In genomic region chr16:47204736-47205499, GRCh38 we compare ENCODE assay signal across 10 cellular contexts.
DNase-seq lines count a peak whose midpoint lies in the region; ATAC-seq and TF ChIP-seq lines count a peak whose summit lies in the region.
"Had no signal": no experiment of that assay in that cellular context is flagged by ENCODE, and none has a peak within 500 bp of the region (broad histone marks: within the 10 kb centered on the region; RNA-seq: fewer than 3 reads in every experiment).

No MANE protein-coding gene starts in this region.

- H3K4me3 Mint-ChIP-seq in activated T-helper 1 cell treated with anti-CD3 and anti-CD28 coated beads, Interleukin-12 subunit alpha, Interleukin-12 subunit beta, Interleukin-2, Interleukin-4 antibody, amounts not matched to agents 30 ng/mL and 10 ng/mL and 1 ng/mL, durations not matched to agents 14 hours and 24 hours and 36 hours = no peak overlapping the region
- H3K4me3 Mint-ChIP-seq: activated CD4-positive, alpha-beta T cell treated with anti-CD3 and anti-CD28 coated beads, Interleukin-2, amount 10 ng/mL, durations not matched to agents 24 days and 14 days; activated T-cell treated with anti-CD3 and anti-CD28 coated beads, Interleukin-2, amount 50 U/mL, for 24 hours had no signal

- H3K4me1 Mint-ChIP-seq in activated T-helper 1 cell treated with anti-CD3 and anti-CD28 coated beads, Interleukin-12 subunit alpha, Interleukin-12 subunit beta, Interleukin-2, Interleukin-4 antibody, amounts not matched to agents 30 ng/mL and 10 ng/mL and 1 ng/mL, durations not matched to agents 14 hours and 24 hours and 36 hours (ENCODE audit: low read depth) = no peaks in the 10 kb centered on the region
- H3K4me1 Mint-ChIP-seq: activated CD4-positive, alpha-beta T cell treated with anti-CD3 and anti-CD28 coated beads, Interleukin-2, amount 10 ng/mL, durations not matched to agents 24 days and 14 days had no signal

- CTCF ChIA-PET in AG04450 (lab: Charles Lee) = no interaction called here

- intact Hi-C loops in activated T-helper 1 cell treated with anti-CD3 and anti-CD28 coated beads, Interleukin-12 subunit alpha, Interleukin-12 subunit beta, Interleukin-2, Interleukin-4 antibody, amounts not matched to agents 30 ng/mL and 10 ng/mL and 1 ng/mL, durations not matched to agents 14 hours and 24 hours and 36 hours (cut with micrococcal nuclease) = no loop called here

- no peak overlapping the region for H3K27ac ChIP-seq in AG04450 (ENCODE audit: low read depth, low read length)
- H3K27ac ChIP-seq: upper lobe of left lung had no signal

- TF ChIP-seq CTCF in AG04450 (IDR thresholded peaks at IDR 0.05; ENCODE audit: low read depth, low read length) = peak; percentile 12; the same call in 1 of the 2 replicates
- TF ChIP-seq CTCF in GM12872 (IDR thresholded peaks at IDR 0.05; ENCODE audit: insufficient read depth, low read depth, low read length) = 0 out of 3 replicates have a peak, but pooled peaks have one; percentile 19

- POLR2A ChIA-PET in AG04450 (lab: Yijun Ruan, JAX) = no interaction called here

- no peaks in the 10 kb centered on the region for H3K9me3 ChIP-seq in AG04450 (ENCODE audit: control insufficient read depth, insufficient read depth, low read length)
- H3K9me3 ChIP-seq: upper lobe of left lung had no signal

- no peaks in the 10 kb centered on the region for H3K9me3 Mint-ChIP-seq in activated T-helper 1 cell treated with anti-CD3 and anti-CD28 coated beads, Interleukin-12 subunit alpha, Interleukin-12 subunit beta, Interleukin-2, Interleukin-4 antibody, amounts not matched to agents 30 ng/mL and 10 ng/mL and 1 ng/mL, durations not matched to agents 14 hours and 24 hours and 36 hours
- H3K9me3 Mint-ChIP-seq: activated CD4-positive, alpha-beta T cell treated with anti-CD3 and anti-CD28 coated beads, Interleukin-2, amount 10 ng/mL, durations not matched to agents 24 days and 14 days; activated T-cell treated with anti-CD3 and anti-CD28 coated beads, Interleukin-2, amount 50 U/mL, for 24 hours had no signal

- no peaks in the 10 kb centered on the region for H3K27me3 Mint-ChIP-seq in activated T-helper 1 cell treated with anti-CD3 and anti-CD28 coated beads, Interleukin-12 subunit alpha, Interleukin-12 subunit beta, Interleukin-2, Interleukin-4 antibody, amounts not matched to agents 30 ng/mL and 10 ng/mL and 1 ng/mL, durations not matched to agents 14 hours and 24 hours and 36 hours (ENCODE audit: insufficient read depth)
- H3K27me3 Mint-ChIP-seq: activated CD4-positive, alpha-beta T cell treated with anti-CD3 and anti-CD28 coated beads, Interleukin-2, amount 10 ng/mL, durations not matched to agents 24 days and 14 days; activated T-cell treated with anti-CD3 and anti-CD28 coated beads, Interleukin-2, amount 50 U/mL, for 24 hours had no signal

- H3K4me3 ChIP-seq in AG04450 (ENCODE audit: low read depth, low read length) = no peak overlapping the region
- H3K4me3 ChIP-seq: upper lobe of left lung had no signal

- DNase-seq in AG04450 (ENCODE audit: low read depth, low spot score) (no peak), RPMI7951 (ENCODE audit: low read depth) (peak; percentile 24), inferior parietal cortex (ENCODE audit: extremely low spot score) (peak; percentile 43)
- DNase-seq in activated T-helper 1 cell treated with anti-CD3 and anti-CD28 coated beads, Interleukin-12 subunit alpha, Interleukin-12 subunit beta, Interleukin-2, Interleukin-4 antibody, amounts not matched to agents 30 ng/mL and 10 ng/mL and 1 ng/mL, durations not matched to agents 14 hours and 24 hours and 36 hours (ENCODE audit: low spot score) = no peak
- DNase-seq: activated CD4-positive, alpha-beta T cell treated with anti-CD3 and anti-CD28 coated beads, Interleukin-2, amount 10 ng/mL, durations not matched to agents 24 days and 14 days; activated T-cell treated with anti-CD3 and anti-CD28 coated beads, Interleukin-2, amount 50 U/mL, for 24 hours; upper lobe of left lung had no signal

- no peaks in the 10 kb centered on the region for H3K27me3 ChIP-seq in AG04450 (ENCODE audit: control insufficient read depth, insufficient read depth, low read length)
- H3K27me3 ChIP-seq: upper lobe of left lung had no signal

- no peaks in the 10 kb centered on the region for H3K36me3 Mint-ChIP-seq in activated T-helper 1 cell treated with anti-CD3 and anti-CD28 coated beads, Interleukin-12 subunit alpha, Interleukin-12 subunit beta, Interleukin-2, Interleukin-4 antibody, amounts not matched to agents 30 ng/mL and 10 ng/mL and 1 ng/mL, durations not matched to agents 14 hours and 24 hours and 36 hours (ENCODE audit: low read depth)

- H3K27ac Mint-ChIP-seq in activated T-helper 1 cell treated with anti-CD3 and anti-CD28 coated beads, Interleukin-12 subunit alpha, Interleukin-12 subunit beta, Interleukin-2, Interleukin-4 antibody, amounts not matched to agents 30 ng/mL and 10 ng/mL and 1 ng/mL, durations not matched to agents 14 hours and 24 hours and 36 hours = no peak overlapping the region
- H3K27ac Mint-ChIP-seq: activated CD4-positive, alpha-beta T cell treated with anti-CD3 and anti-CD28 coated beads, Interleukin-2, amount 10 ng/mL, durations not matched to agents 24 days and 14 days; activated T-cell treated with anti-CD3 and anti-CD28 coated beads, Interleukin-2, amount 50 U/mL, for 24 hours had no signal

- ATAC-seq in GM21381 (IDR thresholded peaks at IDR 0.05; ENCODE audit: unreplicated experiment) (no peak), GM18858 (IDR thresholded peaks at IDR 0.05; ENCODE audit: unreplicated experiment) (no peak)

Comparison
In these comparisons a context has a peak if more than half of its experiments do, and no peak if none do; other contexts are left out.
1. DNase-seq: peak in RPMI7951 (single experiment) and inferior parietal cortex (single experiment); none in AG04450 (single experiment) and activated T-helper 1 cell treated with anti-CD3 and anti-CD28 coated beads, Interleukin-12 subunit alpha, Interleukin-12 subunit beta, Interleukin-2, Interleukin-4 antibody, amounts not matched to agents 30 ng/mL and 10 ng/mL and 1 ng/mL, durations not matched to agents 14 hours and 24 hours and 36 hours (single experiment).